In the genomic region with DNA sequence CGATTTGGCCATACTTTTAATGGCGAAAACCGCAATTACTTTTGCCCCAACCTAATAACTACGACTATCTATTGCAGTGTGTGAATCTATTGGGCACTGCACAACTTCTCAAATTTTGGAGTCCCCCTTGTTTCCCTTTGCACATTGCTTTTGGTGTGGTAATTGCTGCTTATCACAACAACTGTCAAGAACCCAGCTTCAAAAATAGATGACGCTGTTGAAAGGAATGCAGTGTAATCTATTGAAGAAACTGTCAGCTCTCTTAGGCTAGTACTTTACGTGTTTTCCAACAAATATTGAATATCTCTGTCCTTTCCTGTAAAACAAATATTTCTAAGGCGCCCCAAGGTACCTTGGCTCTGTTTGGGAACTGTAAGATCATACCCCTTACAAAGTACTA, we compare ENCODE assay signal across 1 cellular context.
TF ChIP-seq lines count a peak whose summit lies in the region.

No MANE protein-coding gene starts in this region.

TF ChIP-seq in HepG2, 621 proteins besides CTCF, POLR2A, EP300 and RAD21 (continued from another document):
- TF ChIP-seq, protein P1, sequence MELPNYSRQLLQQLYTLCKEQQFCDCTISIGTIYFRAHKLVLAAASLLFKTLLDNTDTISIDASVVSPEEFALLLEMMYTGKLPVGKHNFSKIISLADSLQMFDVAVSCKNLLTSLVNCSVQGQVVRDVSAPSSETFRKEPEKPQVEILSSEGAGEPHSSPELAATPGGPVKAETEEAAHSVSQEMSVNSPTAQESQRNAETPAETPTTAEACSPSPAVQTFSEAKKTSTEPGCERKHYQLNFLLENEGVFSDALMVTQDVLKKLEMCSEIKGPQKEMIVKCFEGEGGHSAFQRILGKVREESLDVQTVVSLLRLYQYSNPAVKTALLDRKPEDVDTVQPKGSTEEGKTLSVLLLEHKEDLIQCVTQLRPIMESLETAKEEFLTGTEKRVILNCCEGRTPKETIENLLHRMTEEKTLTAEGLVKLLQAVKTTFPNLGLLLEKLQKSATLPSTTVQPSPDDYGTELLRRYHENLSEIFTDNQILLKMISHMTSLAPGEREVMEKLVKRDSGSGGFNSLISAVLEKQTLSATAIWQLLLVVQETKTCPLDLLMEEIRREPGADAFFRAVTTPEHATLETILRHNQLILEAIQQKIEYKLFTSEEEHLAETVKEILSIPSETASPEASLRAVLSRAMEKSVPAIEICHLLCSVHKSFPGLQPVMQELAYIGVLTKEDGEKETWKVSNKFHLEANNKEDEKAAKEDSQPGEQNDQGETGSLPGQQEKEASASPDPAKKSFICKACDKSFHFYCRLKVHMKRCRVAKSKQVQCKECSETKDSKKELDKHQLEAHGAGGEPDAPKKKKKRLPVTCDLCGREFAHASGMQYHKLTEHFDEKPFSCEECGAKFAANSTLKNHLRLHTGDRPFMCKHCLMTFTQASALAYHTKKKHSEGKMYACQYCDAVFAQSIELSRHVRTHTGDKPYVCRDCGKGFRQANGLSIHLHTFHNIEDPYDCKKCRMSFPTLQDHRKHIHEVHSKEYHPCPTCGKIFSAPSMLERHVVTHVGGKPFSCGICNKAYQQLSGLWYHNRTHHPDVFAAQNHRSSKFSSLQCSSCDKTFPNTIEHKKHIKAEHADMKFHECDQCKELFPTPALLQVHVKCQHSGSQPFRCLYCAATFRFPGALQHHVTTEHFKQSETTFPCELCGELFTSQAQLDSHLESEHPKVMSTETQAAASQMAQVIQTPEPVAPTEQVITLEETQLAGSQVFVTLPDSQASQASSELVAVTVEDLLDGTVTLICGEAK (IDR thresholded peaks at IDR 0.05), result peak; percentile 35; the same call in 1 of the 2 replicates
- TF ChIP-seq, protein P1 (CRISPR knock-in tag; IDR thresholded peaks at IDR 0.05), result no peak
